In genomic region chr5:137491121-137491520, GRCh38 we compare ENCODE assay signal across 22 cellular contexts. TPM values are rescaled to one million over a fixed set of nuclear protein-coding genes. Genes with fewer than 3 reads are reported as not detected.
DNase-seq lines count a peak whose midpoint lies in the region; ATAC-seq and TF ChIP-seq lines count a peak whose summit lies in the region.
"Had no signal": no experiment of that assay in that cellular context is flagged by ENCODE, and none has a peak within 500 bp of the region (broad histone marks: within the 10 kb centered on the region; RNA-seq: fewer than 3 reads in every experiment).

No MANE protein-coding gene starts in this region.

- no peak overlapping the region for H3K9ac ChIP-seq in IMR-90 (ENCODE audit: low read depth, low read length)
- H3K9ac ChIP-seq: parathyroid adenoma had no signal

- TF ChIP-seq CTCF in IMR-90 (conservative IDR thresholded peaks at IDR 0.05; ENCODE audit: low read depth, low read length): no peak
- TF ChIP-seq CTCF in fibroblast of pulmonary artery (IDR thresholded peaks at IDR 0.05; ENCODE audit: low read length, missing control alignments): no peak

- no peaks in the 10 kb centered on the region; the same call in 1 of the 2 replicates for H3K9me1 ChIP-seq in IMR-90 (ENCODE audit: insufficient read depth, low read length)

- DNase-seq in IMR-90 (peak; percentile 38), T1000 (lab: John Stamatoyannopoulos, UW) (peak; percentile 32), fibroblast of pulmonary artery (ENCODE audit: low read depth) (peak; percentile 33), NCI-H2029 treated with DMSO at 0.1 percent for 48 hours (lab: John Stamatoyannopoulos, UW) (no peak), left ventricle myocardium superior (no peak)
- DNase-seq: activated CD4-positive, alpha-beta T cell treated with anti-CD3 and anti-CD28 coated beads, Interleukin-2, amount 10 ng/mL, durations not matched to agents 24 days and 14 days; activated CD8-positive, alpha-beta memory T cell treated with anti-CD3 and anti-CD28 coated beads, Interleukin-2, amount 50 U/mL, for 48 hours; activated effector memory CD4-positive, alpha-beta T cell treated with Interleukin-2 at 50 U/mL for 16 hours; adrenal gland; central memory CD4-positive, alpha-beta T cell; COR-L47; effector CD4-positive, alpha-beta T cell; islet precursor cell; naive B cell; sigmoid colon; stimulated activated CD4-positive, alpha-beta T cell treated with anti-CD3 and anti-CD28 coated beads, Interleukin-2, amount 100 ng/mL, for 24 hours; stimulated activated naive CD8-positive, alpha-beta T cell treated with anti-CD3 and anti-CD28 coated beads, Interleukin-15, Interleukin-2, amounts not matched to agents 100 U/mL and 50 U/mL, for 24 hours; trophoblast cell had no signal

- no peak overlapping the region for H3K14ac ChIP-seq in IMR-90 (replicated peaks; ENCODE audit: low read depth, low read length)

- CTCF ChIA-PET in IMR-90 (lab: Yijun Ruan, JAX): interaction anchor here (0.6 to 1.3 kb wide), 3 partner anchors 99 to 165 kb away, joined by 3 to 5 read pairs (median 3); no protein-coding TSS in a partner anchor

- H3K18ac ChIP-seq in IMR-90 (ENCODE audit: low read depth, low read length): no peak overlapping the region

- whole genome bisulfite sequencing in IMR-90 (ENCODE audit: extremely low coverage in 2 of 2, insufficient read length in 1 of 2), 2 experiments: 67% methylated on average over 1 of the region's 4 CpGs; no CpG with 5 or more reads in 1 of the 2 experiments

- no peak overlapping the region for H2BK5ac ChIP-seq in IMR-90 (ENCODE audit: low read depth, low read length, poor library complexity, severe bottlenecking)

- intact Hi-C loops in IMR-90 (cut with micrococcal nuclease): no loop called here
- intact Hi-C loops in left ventricle myocardium superior (cut with micrococcal nuclease): no loop called here

- peaks cover 3% of the 10 kb centered on the region; the same call in 1 of the 2 replicates for H3K4me1 ChIP-seq in IMR-90 (ENCODE audit: control insufficient read depth, insufficient read depth, low read length)
- H3K4me1 ChIP-seq: adrenal gland, parathyroid adenoma had no signal

- no peak overlapping the region; the same call in 1 of the 2 replicates for H2BK120ac ChIP-seq in IMR-90 (ENCODE audit: low read depth, low read length)

- H4K20me1 ChIP-seq in IMR-90 (ENCODE audit: insufficient read depth, low read length): no peaks in the 10 kb centered on the region

- in situ Hi-C loops in IMR-90 (cut with MboI; ENCODE audit: low sequenced_read_pairs): loop anchor here (10.0 kb wide), 1 partner anchor 1246 kb away; no protein-coding TSS in a partner anchor

- H4K91ac ChIP-seq in IMR-90 (ENCODE audit: insufficient read depth, low read depth, low read length): no peak overlapping the region

- H3K4ac ChIP-seq in IMR-90 (ENCODE audit: low read depth, low read length): no peak overlapping the region; the same call in 1 of the 2 replicates

- H3K36me3 ChIP-seq in IMR-90 (ENCODE audit: control insufficient read depth, insufficient read depth, low read length): no peaks in the 10 kb centered on the region
- H3K36me3 ChIP-seq: adrenal gland, sigmoid colon had no signal

- dilution Hi-C loops in IMR-90 (cut with HindIII; ENCODE audit: low sequenced_read_pairs, unreplicated experiment): no loop called here

- no peak overlapping the region for H2AFZ ChIP-seq in IMR-90 (replicated peaks; ENCODE audit: low read length, poor library complexity)
- H2AFZ ChIP-seq: GM23338, parathyroid adenoma had no signal

- H3K4me3 ChIP-seq in IMR-90 (ENCODE audit: insufficient read depth, low read depth, low read length): no peak overlapping the region
- H3K4me3 ChIP-seq in fibroblast of pulmonary artery (replicated peaks; ENCODE audit: low read depth, low read length): no peak overlapping the region
- H3K4me3 ChIP-seq: adrenal gland, GM23338, sigmoid colon had no signal

- no peak overlapping the region for H2BK20ac ChIP-seq in IMR-90 (ENCODE audit: low read depth, low read length)

- POLR2A ChIA-PET in IMR-90 (lab: Charles Lee; ENCODE audit: unreplicated experiment): no interaction called here

- no peaks in the 10 kb centered on the region for H3K9me3 ChIP-seq in IMR-90 (ENCODE audit: control insufficient read depth, insufficient read depth, low read length)
- H3K9me3 ChIP-seq: adrenal gland, sigmoid colon had no signal

- H4K8ac ChIP-seq in IMR-90 (ENCODE audit: low read depth in 2 of 2, low read length in 2 of 2): no peak overlapping the region

- TF ChIP-seq POLR2A in IMR-90 (IDR thresholded peaks at IDR 0.05; ENCODE audit: low read depth, low read length): no peak

- ATAC-seq in IMR-90 (ENCODE audit: low read depth) (no peak), HG02938 (IDR thresholded peaks at IDR 0.05; ENCODE audit: unreplicated experiment) (no peak), left ventricle myocardium superior (no peak)
- ATAC-seq: GM23338; stimulated activated naive CD8-positive, alpha-beta T cell treated with anti-CD3 and anti-CD28 coated beads, Interleukin-15, Interleukin-2, amounts not matched to agents 100 U/mL and 50 U/mL, for 24 hours had no signal

- no peaks in the 10 kb centered on the region for H3K27me3 ChIP-seq in IMR-90 (ENCODE audit: control insufficient read depth, insufficient read depth, low read length)
- H3K27me3 ChIP-seq: adrenal gland, sigmoid colon had no signal

- H2AK5ac ChIP-seq in IMR-90 (ENCODE audit: low read depth, low read length): no peak overlapping the region

- no TSS peak for BruUV-seq in IMR-90 (replicated peaks; lab: Mats Ljungman, UMichigan)

- no peak overlapping the region for H3K23ac ChIP-seq in IMR-90 (ENCODE audit: low read depth, low read length)

- H3K4me2 ChIP-seq in IMR-90 (ENCODE audit: low read depth, low read length): no peak overlapping the region
- H3K4me2 ChIP-seq: GM23338 had no signal

- no peak overlapping the region for H3K56ac ChIP-seq in IMR-90 (ENCODE audit: extremely low read depth, insufficient read depth, low read length)

- no peak overlapping the region for H4K5ac ChIP-seq in IMR-90 (ENCODE audit: low read depth, low read length)

- H2AK9ac ChIP-seq in IMR-90 (replicated peaks; ENCODE audit: low read depth, low read length, poor library complexity): no peak overlapping the region

- TF ChIP-seq RAD21 in IMR-90 (IDR thresholded peaks at IDR 0.05; ENCODE audit: low read length): no peak

- H3K27ac ChIP-seq in IMR-90 (ENCODE audit: insufficient read depth, low read length): no peak overlapping the region
- peak overlapping the region; percentile 72 for H3K27ac ChIP-seq in temporal lobe (ENCODE audit: low read depth, low read length)
- H3K27ac ChIP-seq: adrenal gland, parathyroid adenoma, sigmoid colon had no signal

- no peaks in the 10 kb centered on the region for H3K79me1 ChIP-seq in IMR-90 (ENCODE audit: low read depth in 1 of 2, low read length in 2 of 2)

- H2BK15ac ChIP-seq in IMR-90 (ENCODE audit: low read depth, low read length): no peak overlapping the region

TF ChIP-seq in IMR-90, 13 proteins besides CTCF, POLR2A, EP300 and RAD21:
- no peak for TF ChIP-seq CHD1 (IDR thresholded peaks at IDR 0.05; ENCODE audit: low read depth, low read length)
- no peak for TF ChIP-seq SMC3 (IDR thresholded peaks at IDR 0.05; ENCODE audit: low read depth, low read length)
- no peak for TF ChIP-seq MAZ (IDR thresholded peaks at IDR 0.05; ENCODE audit: borderline replicate concordance, low read depth, low read length)
- peak; percentile 73 for TF ChIP-seq BHLHE40 (IDR thresholded peaks at IDR 0.05; ENCODE audit: low read depth, low read length)
- TF ChIP-seq RCOR1 (IDR thresholded peaks at IDR 0.05; ENCODE audit: insufficient replicate concordance, low read length): no peak
- TF ChIP-seq FOS (IDR thresholded peaks at IDR 0.05; ENCODE audit: low read depth, low read length): peak; percentile 25; the same call in 1 of the 2 replicates
- no peak for TF ChIP-seq RFX5 (IDR thresholded peaks at IDR 0.05; ENCODE audit: low read depth, low read length)
- TF ChIP-seq CEBPB (IDR thresholded peaks at IDR 0.05; ENCODE audit: low read depth, low read length): no peak
- no peak for TF ChIP-seq NFE2L2 (IDR thresholded peaks at IDR 0.05; ENCODE audit: low read depth, low read length)
- no peak for TF ChIP-seq MAFK (IDR thresholded peaks at IDR 0.05; ENCODE audit: low read depth, low read length)

RNA-seq across cellular contexts. Expression of gene SPOCK1, which starts 8.0 kb away (rescaled TPM):
- total RNA-seq in IMR-90 (2012; rRNA removed) (5.0 and 8.1 TPM in 2 replicates), temporal lobe (93.4 TPM), left ventricle myocardium superior (14.7 TPM)
- 15.8 and 20.3 TPM in 2 replicates for polyA plus RNA-seq in IMR-90 (2012; rRNA removed)
- 6.6 and 11.6 TPM in 2 replicates for polyA plus RNA-seq in IMR-90 (2012; cell fraction: cytosol; rRNA removed)
- polyA plus RNA-seq in IMR-90 (2012; cell fraction: nucleus; rRNA removed; ENCODE audit: low replicate concordance): 4.8 and 6.5 TPM in 2 replicates
- total RNA-seq: activated CD4-positive, alpha-beta T cell treated with anti-CD3 and anti-CD28 coated beads, Interleukin-2, amount 10 ng/mL, durations not matched to agents 24 days and 14 days had no signal

Comparison
In these comparisons a context has a peak if more than half of its experiments do, and no peak if none do; other contexts are left out.
1. DNase-seq: peak in IMR-90 (single experiment), T1000 (single experiment) and fibroblast of pulmonary artery (single experiment); none in NCI-H2029 treated with DMSO at 0.1 percent for 48 hours (single experiment) and left ventricle myocardium superior (single experiment).